In the genomic region with DNA sequence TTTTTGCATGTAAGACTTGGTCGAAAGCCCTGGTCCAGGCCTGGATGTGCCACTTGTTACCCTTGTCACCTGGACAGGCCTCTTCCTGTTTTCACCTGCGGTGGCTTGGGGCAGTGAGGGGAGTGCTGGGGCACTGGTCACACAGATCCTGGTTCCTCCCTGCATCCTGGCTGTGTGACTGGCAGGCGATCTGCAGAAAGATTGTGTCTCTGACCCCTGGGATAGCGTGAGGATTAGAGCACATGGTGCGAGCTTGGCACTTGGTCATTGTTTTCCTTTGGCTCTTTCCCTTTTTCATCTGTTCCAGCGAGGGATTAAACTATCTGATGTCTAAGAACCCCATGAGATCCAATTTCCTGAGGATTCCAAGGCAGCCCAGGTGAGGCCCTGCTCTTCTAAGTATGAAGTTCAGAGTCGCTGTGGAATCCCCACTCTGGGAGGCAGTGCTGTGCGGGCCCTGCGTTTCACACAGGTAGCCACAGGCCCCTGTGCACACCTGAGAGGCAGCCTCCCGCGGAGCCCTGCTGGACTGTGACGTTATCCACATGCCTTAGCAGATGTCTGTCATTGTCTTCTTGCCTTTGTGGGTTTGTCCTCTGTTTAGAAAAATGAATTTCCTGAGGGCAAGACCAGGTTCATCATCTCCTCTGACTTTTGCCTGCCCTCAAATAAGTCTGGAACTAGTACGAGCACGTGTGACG, we compare ENCODE assay signal across 19 cellular contexts.
DNase-seq lines count a peak whose midpoint lies in the region; ATAC-seq and TF ChIP-seq lines count a peak whose summit lies in the region.
"Had no signal": no experiment of that assay in that cellular context is flagged by ENCODE, and none has a peak within 500 bp of the region (broad histone marks: within the 10 kb centered on the region; RNA-seq: fewer than 3 reads in every experiment).

No MANE protein-coding gene starts in this region.

- no peaks in the 10 kb centered on the region for H3K9me3 ChIP-seq in Peyer's patch

- H3K4me3 Mint-ChIP-seq in stimulated activated effector memory CD8-positive, alpha-beta T cell treated with anti-CD3 and anti-CD28 coated beads, Interleukin-12 subunit alpha, Interleukin-12 subunit beta, amount 100 ng/mL, for 72 hours, result no peak overlapping the region
- H3K4me3 Mint-ChIP-seq: IgD-negative memory B cell had no signal

- TF ChIP-seq CTCF in AG09319 (IDR thresholded peaks at IDR 0.05; ENCODE audit: low read depth, low read length) (no peak), Peyer's patch (IDR thresholded peaks at IDR 0.05) (no peak), retinal pigment epithelial cell (conservative IDR thresholded peaks at IDR 0.05; ENCODE audit: low read depth, low read length) (no peak)

- no peaks in the 10 kb centered on the region for H3K4me1 Mint-ChIP-seq in stimulated activated effector memory CD8-positive, alpha-beta T cell treated with anti-CD3 and anti-CD28 coated beads, Interleukin-12 subunit alpha, Interleukin-12 subunit beta, amount 100 ng/mL, for 72 hours

- DNase-seq in AG09319 (ENCODE audit: extremely low read depth, low read depth) (peak; percentile 71), Peyer's patch (no peak), fibroblast of peridontal ligament (ENCODE audit: extremely low read depth) (peak; percentile 25), retinal pigment epithelial cell (ENCODE audit: low read depth) (peak; percentile 74)
- no peak for DNase-seq in stimulated activated effector memory CD8-positive, alpha-beta T cell treated with anti-CD3 and anti-CD28 coated beads, Interleukin-12 subunit alpha, Interleukin-12 subunit beta, amount 100 ng/mL, for 72 hours (ENCODE audit: low spot score in 2 of 2)
- DNase-seq: activated naive CD4-positive, alpha-beta T cell; GDM1; hypothalamus; left colon; NCI-H1092 treated with DMSO at 0.1 percent for 48 hours; retina; Right ventricle myocardium superior; stimulated activated CD4-positive, alpha-beta T cell treated with anti-CD3 and anti-CD28 coated beads, Interleukin-1b, Interleukin-23, amount 100 ng/mL, for 48 hours; T-helper 2 cell had no signal

- no peaks in the 10 kb centered on the region for H3K27me3 ChIP-seq in Peyer's patch

- no peak overlapping the region for H3K27ac Mint-ChIP-seq in stimulated activated effector memory CD8-positive, alpha-beta T cell treated with anti-CD3 and anti-CD28 coated beads, Interleukin-12 subunit alpha, Interleukin-12 subunit beta, amount 100 ng/mL, for 72 hours
- H3K27ac Mint-ChIP-seq: IgD-negative memory B cell had no signal

- H3K9me3 Mint-ChIP-seq in stimulated activated effector memory CD8-positive, alpha-beta T cell treated with anti-CD3 and anti-CD28 coated beads, Interleukin-12 subunit alpha, Interleukin-12 subunit beta, amount 100 ng/mL, for 72 hours, result no peaks in the 10 kb centered on the region
- H3K9me3 Mint-ChIP-seq: IgD-negative memory B cell had no signal

- H3K27ac ChIP-seq in Peyer's patch, result peak overlapping the region in 3 of 4 donors; percentile 3 to 46 (median 37)

- no peaks in the 10 kb centered on the region for H3K36me3 Mint-ChIP-seq in stimulated activated effector memory CD8-positive, alpha-beta T cell treated with anti-CD3 and anti-CD28 coated beads, Interleukin-12 subunit alpha, Interleukin-12 subunit beta, amount 100 ng/mL, for 72 hours

- H3K4me3 ChIP-seq in Peyer's patch, result no peak overlapping the region
- no peak overlapping the region for H3K4me3 ChIP-seq in retinal pigment epithelial cell (ENCODE audit: low read length)

- TF ChIP-seq POLR2A in Peyer's patch (IDR thresholded peaks at IDR 0.05), result no peak

- H3K4me1 ChIP-seq in Peyer's patch, result peaks cover 0 to 38% (median 1%) of the 10 kb centered on the region in 4 donors

- no peaks in the 10 kb centered on the region for H3K36me3 ChIP-seq in Peyer's patch

- ATAC-seq in HG03442 (IDR thresholded peaks at IDR 0.05; ENCODE audit: unreplicated experiment), result no peak
- ATAC-seq in GM21529 (IDR thresholded peaks at IDR 0.05; ENCODE audit: unreplicated experiment), result no peak
- no peak for ATAC-seq in stimulated activated effector memory CD8-positive, alpha-beta T cell treated with anti-CD3 and anti-CD28 coated beads, Interleukin-12 subunit alpha, Interleukin-12 subunit beta, amount 100 ng/mL, for 72 hours
- ATAC-seq in GM18873 (IDR thresholded peaks at IDR 0.05; ENCODE audit: low FRiP score, unreplicated experiment), result no peak
- ATAC-seq: activated CD4-positive, CD25-positive, alpha-beta regulatory T cell treated with anti-CD3 and anti-CD28 coated beads, Interleukin-2, amount 50 U/mL, for 24 hours; left colon had no signal

Comparison
In these comparisons a context has a peak if more than half of its experiments do, and no peak if none do; other contexts are left out.
1. DNase-seq: peak in AG09319 (single experiment), fibroblast of peridontal ligament (single experiment) and retinal pigment epithelial cell (single experiment); none in Peyer's patch (0 of 3) and stimulated activated effector memory CD8-positive, alpha-beta T cell treated with anti-CD3 and anti-CD28 coated beads, Interleukin-12 subunit alpha, Interleukin-12 subunit beta, amount 100 ng/mL, for 72 hours (0 of 2).